26 cellular contexts compared by ENCODE assay signal in genomic region chr1:93925206-93925605, GRCh38.
"Had no signal": no experiment of that assay in that cellular context is flagged by ENCODE, and none has a peak within 500 bp of the region (broad histone marks: within the 10 kb centered on the region; RNA-seq: fewer than 3 reads in every experiment).

No MANE protein-coding gene starts in this region.

- H3K27me3 ChIP-seq: body of pancreas had no signal

- H3K4me3 ChIP-seq: adrenal gland, body of pancreas had no signal

- H3K27ac ChIP-seq: adrenal gland, body of pancreas, epithelial cell of prostate had no signal

- H3K9me3 ChIP-seq: adrenal gland, body of pancreas had no signal

- ATAC-seq: activated CD8-positive, alpha-beta T cell treated with anti-CD3 and anti-CD28 coated beads for 36 hours; activated naive CD8-positive, alpha-beta T cell treated with anti-CD3 and anti-CD28 coated beads, Interleukin-2, amount 50 U/mL, for 24 hours; body of pancreas; effector memory CD8-positive, alpha-beta T cell; esophagus mucosa; WTC11 had no signal

- DNase-seq: activated CD4-positive, alpha-beta T cell treated with anti-CD3 and anti-CD28 coated beads for 48 hours; activated CD4-positive, alpha-beta T cell treated with anti-CD3 and anti-CD28 coated beads, Interleukin-2, amount 50 U/mL, for 1 hour; activated CD4-positive, alpha-beta T cell treated with anti-CD3 and anti-CD28 coated beads, Interleukin-2, amount 50 U/mL, for 48 hours; activated CD8-positive, alpha-beta memory T cell treated with anti-CD3 and anti-CD28 coated beads for 24 hours; activated CD8-positive, alpha-beta T cell treated with anti-CD3 and anti-CD28 coated beads for 36 hours; activated effector memory CD4-positive, alpha-beta T cell treated with anti-CD3 and anti-CD28 coated beads, Interleukin-2, amount 50 U/mL, for 16 hours; activated naive CD4-positive, alpha-beta T cell treated with anti-CD3 and anti-CD28 coated beads for 36 hours; activated naive CD8-positive, alpha-beta T cell treated with anti-CD3 and anti-CD28 coated beads for 36 hours; activated naive CD8-positive, alpha-beta T cell treated with anti-CD3 and anti-CD28 coated beads, Interleukin-2, amount 50 U/mL, for 24 hours; activated T-cell treated with anti-CD3 and anti-CD28 coated beads, Interleukin-2, amount 50 U/mL, for 1 hour; activated T-cell treated with anti-CD3 and anti-CD28 coated beads, Interleukin-2, amount 50 U/mL, for 48 hours; adrenal gland; amygdala; aorta; body of pancreas; caudate nucleus; cortex of kidney; dermis blood vessel endothelial cell; effector CD4-positive, alpha-beta T cell; effector memory CD8-positive, alpha-beta T cell; foreskin fibroblast; head of caudate nucleus; T-helper 2 cell had no signal

- H3K4me1 ChIP-seq: adrenal gland, body of pancreas had no signal

- H3K36me3 ChIP-seq: adrenal gland had no signal
